In genomic region chr3:63168179-63168578, GRCh38 we compare ENCODE assay signal across 29 cellular contexts.
"Had no signal": no experiment of that assay in that cellular context is flagged by ENCODE, and none has a peak within 500 bp of the region (broad histone marks: within the 10 kb centered on the region; RNA-seq: fewer than 3 reads in every experiment).

No MANE protein-coding gene starts in this region.

- H3K27ac ChIP-seq: colonic mucosa, gastrocnemius medialis, neutrophil, ovary, prostate gland, sigmoid colon, suprapubic skin, tibial artery had no signal

- H3K4me3 ChIP-seq: colonic mucosa, gastrocnemius medialis, ovary, prostate gland, sigmoid colon, smooth muscle cell, suprapubic skin, tibial artery had no signal

- ATAC-seq: activated CD8-positive, alpha-beta memory T cell treated with anti-CD3 and anti-CD28 coated beads, Interleukin-2, amount 10 ng/mL, durations not matched to agents 7 days and 5 days; activated CD8-positive, alpha-beta T cell treated with anti-CD3 and anti-CD28 coated beads, Interleukin-2, amount 10 ng/mL, durations not matched to agents 7 days and 5 days; gastrocnemius medialis; left ventricle myocardium superior had no signal

- H3K27me3 ChIP-seq: colonic mucosa, gastrocnemius medialis, neutrophil, ovary, sigmoid colon, suprapubic skin, tibial artery had no signal

- H3K27ac Mint-ChIP-seq: activated B cell treated with CpG ODN at 0.5 μM for 24 hours; activated CD8-positive, alpha-beta memory T cell treated with anti-CD3 and anti-CD28 coated beads, Interleukin-2, amount 10 ng/mL, durations not matched to agents 7 days and 5 days; activated CD8-positive, alpha-beta T cell treated with anti-CD3 and anti-CD28 coated beads, Interleukin-2, amount 10 ng/mL, durations not matched to agents 7 days and 5 days; activated naive CD4-positive, alpha-beta T cell treated with anti-CD3 and anti-CD28 coated beads, Interleukin-2, amount 50 U/mL, for 24 hours; activated T-helper 2 cell treated with anti-CD3 and anti-CD28 coated beads, Interferon-gamma antibody, Interleukin-2, Interleukin-4, amounts not matched to agents 10 μg/mL and 5 μg/mL and 100 μg/mL, durations not matched to agents 14 hours and 24 hours and 36 hours; naive B cell; nephron progenitor cell; T-helper 2 cell treated with Interferon-gamma antibody and Interleukin-4, amounts not matched to agents 5 μg/mL and 100 μg/mL, for 36 hours had no signal

- DNase-seq: activated B cell treated with CpG ODN at 0.5 μM for 24 hours; activated CD4-positive, alpha-beta T cell treated with anti-CD3 and anti-CD28 coated beads, Interleukin-2, amount 50 U/mL, for 1 hour; activated CD8-positive, alpha-beta memory T cell treated with anti-CD3 and anti-CD28 coated beads, Interleukin-2, amount 10 ng/mL, durations not matched to agents 7 days and 5 days; activated CD8-positive, alpha-beta T cell treated with anti-CD3 and anti-CD28 coated beads, Interleukin-2, amount 10 ng/mL, durations not matched to agents 7 days and 5 days; activated T-cell treated with anti-CD3 and anti-CD28 coated beads, Interleukin-2, amount 50 U/mL, for 48 hours; colonic mucosa; effector CD8-positive, alpha-beta T cell; gastrocnemius medialis; glutamatergic neuron; islet precursor cell; left ventricle myocardium superior; naive B cell; nephron progenitor cell; ovary; retina; sigmoid colon; stimulated activated CD4-positive, alpha-beta T cell treated with anti-CD3 and anti-CD28 coated beads, Interleukin-1b, Interleukin-23, amount 100 ng/mL, for 48 hours; stimulated activated CD4-positive, alpha-beta T cell treated with anti-CD3 and anti-CD28 coated beads, Interleukin-4, amount 100 ng/mL, for 4 hours; stimulated activated CD8-positive, alpha-beta memory T cell treated with anti-CD3 and anti-CD28 coated beads, Interleukin-4, amount 100 ng/mL, for 48 hours; stimulated activated naive CD4-positive, alpha-beta T cell; tibial artery had no signal

- H3K36me3 Mint-ChIP-seq: activated CD8-positive, alpha-beta memory T cell treated with anti-CD3 and anti-CD28 coated beads, Interleukin-2, amount 10 ng/mL, durations not matched to agents 7 days and 5 days; activated naive CD4-positive, alpha-beta T cell treated with anti-CD3 and anti-CD28 coated beads, Interleukin-2, amount 50 U/mL, for 24 hours; naive B cell had no signal

- FAIRE-seq: endometrium had no signal

- H3K4me1 ChIP-seq: colonic mucosa, gastrocnemius medialis, prostate gland, sigmoid colon, suprapubic skin, tibial artery had no signal

- H3K36me3 ChIP-seq: colonic mucosa, gastrocnemius medialis, neutrophil, ovary, prostate gland, sigmoid colon, suprapubic skin, tibial artery had no signal

- H3K9me3 ChIP-seq: colonic mucosa, gastrocnemius medialis, neutrophil, ovary, prostate gland, suprapubic skin had no signal
